Comparison of ENCODE assay signal across 25 cellular contexts in the genomic region with DNA sequence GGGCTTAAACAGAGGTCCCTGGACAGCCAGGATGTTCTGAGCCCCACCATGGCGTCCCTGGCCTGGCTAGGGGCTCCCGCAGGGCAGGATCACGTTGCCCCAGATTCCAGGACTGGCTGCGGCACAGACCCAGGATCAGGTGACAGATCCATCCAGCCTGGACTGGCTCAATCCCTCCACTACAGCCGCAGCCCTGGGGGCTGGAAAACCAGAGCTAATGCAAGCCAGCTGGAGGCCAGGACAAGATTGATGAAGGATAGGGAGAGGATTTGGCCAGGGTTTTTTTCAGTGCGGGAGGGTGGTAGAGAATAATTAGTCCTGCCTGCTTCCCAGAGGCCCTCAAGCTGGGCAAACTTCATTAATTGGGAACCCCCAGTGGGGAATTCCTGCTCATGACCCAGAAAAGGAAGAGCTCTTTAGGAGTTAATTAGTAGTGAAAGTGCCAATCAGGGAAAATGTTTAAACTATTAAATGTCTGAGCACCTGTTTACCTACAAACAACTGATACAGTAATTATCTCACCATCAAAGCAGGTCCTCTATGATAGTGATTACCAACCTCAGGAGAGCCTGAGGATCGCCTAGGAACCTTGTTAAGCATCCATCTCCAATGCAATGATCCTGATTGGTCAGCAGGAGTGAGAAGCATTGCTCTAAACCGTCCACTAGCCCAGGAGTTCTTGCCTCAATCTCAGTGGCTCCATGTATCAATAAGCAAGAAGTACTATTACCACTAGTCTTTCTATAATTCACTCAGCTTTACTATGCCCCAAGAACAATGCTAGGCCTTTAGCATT. TPM values are rescaled to one million over a fixed set of nuclear protein-coding genes. Genes with fewer than 3 reads are reported as not detected.
DNase-seq lines count a peak whose midpoint lies in the region; ATAC-seq and TF ChIP-seq lines count a peak whose summit lies in the region.
"Had no signal": no experiment of that assay in that cellular context is flagged by ENCODE, and none has a peak within 500 bp of the region (broad histone marks: within the 10 kb centered on the region; RNA-seq: fewer than 3 reads in every experiment).

No MANE protein-coding gene starts in this region.

- in situ Hi-C loops in gastrocnemius medialis (cut with MboI; ENCODE audit: low sequenced_read_pairs in 4 of 4) = loop anchor here in 1 of 4 donors (25.0 kb wide), 1 partner anchor 299 kb away; a partner anchor contains a TSS

- peaks cover 57 to 67% of the 10 kb centered on the region in 2 donors for H3K4me1 ChIP-seq in gastrocnemius medialis
- H3K4me1 ChIP-seq: BLaER1, gastroesophageal sphincter had no signal

- TF ChIP-seq CTCF in gastrocnemius medialis (IDR thresholded peaks at IDR 0.05 in 4 of 5, conservative IDR thresholded peaks at IDR 0.05 in 1 of 5) (no peak), GM10266 (IDR thresholded peaks at IDR 0.05; ENCODE audit: control insufficient read depth, insufficient read depth, low read depth, missing control alignments) (no peak)

- H3K27me3 ChIP-seq in gastrocnemius medialis = no peaks in the 10 kb centered on the region
- H3K27me3 ChIP-seq: BLaER1 had no signal

- no peaks in the 10 kb centered on the region for H3K9me3 ChIP-seq in gastrocnemius medialis
- H3K9me3 ChIP-seq: BLaER1, gastroesophageal sphincter had no signal

- intact Hi-C loops in gastrocnemius medialis (cut with DNase I; ENCODE audit: low total_unique reads) = loop anchor here (5.0 to 10.0 kb wide), 2 partner anchors 156 to 302 kb away; a partner anchor contains a TSS

- ATAC-seq in gastrocnemius medialis (peak; percentile 31 to 50), GM18505 (IDR thresholded peaks at IDR 0.05; ENCODE audit: unreplicated experiment) (no peak)
- ATAC-seq: activated CD4-positive, CD25-positive, alpha-beta regulatory T cell treated with anti-CD3 and anti-CD28 coated beads, Interleukin-2, amount 50 U/mL, for 24 hours; activated naive CD8-positive, alpha-beta T cell treated with anti-CD3 and anti-CD28 coated beads, Interleukin-2, amount 50 U/mL, for 24 hours; gastroesophageal sphincter; left cardiac atrium had no signal

- no peak overlapping the region for H3K4me3 ChIP-seq in gastrocnemius medialis
- H3K4me3 ChIP-seq: BLaER1, cardiac muscle cell, gastroesophageal sphincter had no signal

- peak overlapping the region; percentile 80 to 87 (median 82) for H3K27ac ChIP-seq in gastrocnemius medialis
- H3K27ac ChIP-seq: 22Rv1, BLaER1, cardiac muscle cell, gastroesophageal sphincter, KMS-11 had no signal

- DNase-seq in DMS79 treated with DMSO at 0.1 percent for 48 hours (lab: John Stamatoyannopoulos, UW) (peak; percentile 4), DMS79 (lab: John Stamatoyannopoulos, UW) (no peak), NCI-H82 treated with DMSO at 0.1 percent for 48 hours (lab: John Stamatoyannopoulos, UW; ENCODE audit: unreplicated experiment) (peak; percentile 78), cerebellum (ENCODE audit: low spot score) (peak; percentile 11), gastrocnemius medialis (peak in 1 of 2 donors; percentile 78), GM10266 (ENCODE audit: extremely low spot score) (no peak)
- no peak for DNase-seq in activated CD4-positive, alpha-beta T cell treated with anti-CD3 and anti-CD28 coated beads, Interleukin-2, amount 50 U/mL, for 48 hours
- DNase-seq: activated naive CD8-positive, alpha-beta T cell treated with anti-CD3 and anti-CD28 coated beads, Interleukin-2, amount 50 U/mL, for 24 hours; erythroblast; left cardiac atrium; NCI-H510A treated with DMSO at 0.1 percent for 48 hours; stimulated activated CD4-positive, alpha-beta T cell treated with anti-CD3 and anti-CD28 coated beads, Interleukin-4, amount 100 ng/mL, for 24 hours; T1000 had no signal

- H3K36me3 ChIP-seq in gastrocnemius medialis = no peaks in the 10 kb centered on the region
- H3K36me3 ChIP-seq: BLaER1, cardiac muscle cell, gastroesophageal sphincter had no signal

- TF ChIP-seq POLR2A in gastrocnemius medialis (IDR thresholded peaks at IDR 0.05) (no peak), GM18505 (IDR thresholded peaks at IDR 0.05; ENCODE audit: borderline replicate concordance, extremely low read depth, insufficient read depth, insufficient read length) (no peak)

RNA-seq across cellular contexts. Expression of a gene that starts 33.0 kb away (rescaled TPM):
- total RNA-seq in cerebellum = not detected
- 10 to 100 TPM in 2 of 4 donors, 1 to 10 TPM in 2; 3.5 to 20.6 (median 10.4) TPM for total RNA-seq in gastrocnemius medialis
- total RNA-seq: activated T-helper 2 cell treated with anti-CD3 and anti-CD28 coated beads, Interferon-gamma antibody, Interleukin-2, Interleukin-4, amounts not matched to agents 10 μg/mL and 5 μg/mL and 100 μg/mL, durations not matched to agents 14 hours and 24 hours and 36 hours; cardiac muscle cell; gastroesophageal sphincter; HT-29; left cardiac atrium; mesothelial cell of epicardium; neural crest cell; pulmonary artery endothelial cell had no signal

RNA-seq across cellular contexts. Expression of a gene that starts 48.2 kb away (rescaled TPM):
- total RNA-seq in cerebellum = 16.8 TPM
- total RNA-seq in gastrocnemius medialis = under 1 TPM; 0.03 to 0.53 (median 0.15) TPM
- total RNA-seq: activated T-helper 2 cell treated with anti-CD3 and anti-CD28 coated beads, Interferon-gamma antibody, Interleukin-2, Interleukin-4, amounts not matched to agents 10 μg/mL and 5 μg/mL and 100 μg/mL, durations not matched to agents 14 hours and 24 hours and 36 hours; cardiac muscle cell; HT-29; left cardiac atrium; pulmonary artery endothelial cell had no signal

Comparison
In these comparisons a context has a peak if more than half of its experiments do, and no peak if none do; other contexts are left out.
1. DNase-seq: peak in DMS79 treated with DMSO at 0.1 percent for 48 hours (single experiment), NCI-H82 treated with DMSO at 0.1 percent for 48 hours (single experiment) and cerebellum (single experiment); none in DMS79 (single experiment), activated CD4-positive, alpha-beta T cell treated with anti-CD3 and anti-CD28 coated beads, Interleukin-2, amount 50 U/mL, for 48 hours (0 of 2) and GM10266 (single experiment).
2. RNA of a gene that starts 48.2 kb away (total RNA-seq): 16.8 TPM in cerebellum (single experiment); 0.03 to 0.53 TPM in gastrocnemius medialis; every median in the first group is over 10 times any median in the second.